ENCODE assay signal across 1 cellular context in genomic region chr7:76089865-76090495, GRCh38.
TF ChIP-seq lines count a peak whose summit lies in the region.

No MANE protein-coding gene starts in this region.

TF ChIP-seq in Ishikawa, 13 proteins besides CTCF, POLR2A, EP300 and RAD21 (continued from another document):
- no peak for TF ChIP-seq REST (IDR thresholded peaks at IDR 0.05; ENCODE audit: low read depth)
- peak; percentile 60 for TF ChIP-seq TCF12 (IDR thresholded peaks at IDR 0.05; ENCODE audit: low read depth)
- TF ChIP-seq TEAD4 (IDR thresholded peaks at IDR 0.05), result peak; percentile 12; the same call in 1 of the 2 replicates
